ENCODE assay signal across 8 cellular contexts in the genomic region with DNA sequence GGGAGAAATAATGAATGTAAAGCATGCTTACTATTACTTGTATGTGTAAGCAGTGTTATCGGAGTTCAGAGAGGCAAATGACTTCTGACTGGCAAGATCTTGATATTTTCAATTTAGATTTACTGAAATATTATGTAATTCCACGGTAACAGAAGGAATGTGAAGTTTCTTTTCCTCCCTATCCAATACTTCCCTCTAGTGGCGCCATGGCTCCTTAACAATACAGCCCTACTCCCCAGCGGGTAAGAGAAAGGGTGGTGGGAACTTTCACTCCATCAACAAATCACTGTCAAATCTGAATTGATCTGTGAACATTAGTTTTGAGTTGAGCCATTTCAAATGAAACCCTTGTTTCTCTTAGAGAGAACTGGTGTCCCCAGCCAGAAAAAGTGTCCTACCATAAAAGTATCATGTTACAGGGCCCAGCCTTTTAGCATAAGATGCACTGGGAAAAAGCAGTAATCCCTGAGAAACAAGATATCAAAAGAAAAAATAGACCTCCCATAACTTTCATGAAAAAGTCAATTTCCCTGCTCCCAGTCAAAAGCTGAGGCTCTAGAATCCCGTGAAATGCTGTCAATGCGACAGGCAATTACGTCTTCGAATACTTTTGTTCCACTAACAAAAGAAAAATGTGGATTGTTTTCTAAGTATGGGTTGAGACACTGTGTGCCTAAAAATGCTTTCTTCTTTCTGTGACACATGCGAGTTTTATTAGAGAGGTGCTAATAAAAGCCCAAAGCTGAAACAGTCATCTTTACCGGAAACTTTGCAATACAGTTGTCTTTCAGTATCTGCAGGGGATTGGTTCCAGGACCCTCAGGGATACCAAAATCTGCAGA. TPM values are rescaled to one million over a fixed set of nuclear protein-coding genes. Genes with fewer than 3 reads are reported as not detected.
A peak's percentile ranks its signal among the peaks of the same experiment; 100 is the strongest.
DNase-seq lines count a peak whose midpoint lies in the region; ATAC-seq and TF ChIP-seq lines count a peak whose summit lies in the region.

No MANE protein-coding gene starts in this region.

- H3K4me3 ChIP-seq in IMR-90 (ENCODE audit: insufficient read depth, low read depth, low read length), result no peak overlapping the region
- H3K4me3 ChIP-seq in upper lobe of left lung, result no peak overlapping the region

- peak overlapping the region in 1 of 2 experiments; percentile 47; a peak in 1 of 4 replicates for H4K8ac ChIP-seq in IMR-90 (ENCODE audit: low read depth in 2 of 2, low read length in 2 of 2)

- no peak overlapping the region for H3K18ac ChIP-seq in IMR-90 (ENCODE audit: low read depth, low read length)

- H4K20me1 ChIP-seq in IMR-90 (ENCODE audit: insufficient read depth, low read length), result no peaks in the 10 kb centered on the region

- TF ChIP-seq RAD21 in IMR-90 (IDR thresholded peaks at IDR 0.05; ENCODE audit: low read length), result peak; percentile 82

- H3K9me3 Mint-ChIP-seq in Calu3 (ENCODE audit: low read depth, unreplicated experiment), result no peaks in the 10 kb centered on the region

- intact Hi-C loops in Calu3 (cut with micrococcal nuclease; ENCODE audit: unreplicated experiment), result no loop called here
- intact Hi-C loops in IMR-90 (cut with micrococcal nuclease), result loop anchor here (1.0 kb wide), 1 partner anchor 19 kb away; no protein-coding TSS in a partner anchor

- no peak for TF ChIP-seq EP300 in upper lobe of left lung (IDR thresholded peaks at IDR 0.05)

- H3K27ac Mint-ChIP-seq in Calu3 (ENCODE audit: unreplicated experiment), result no peak overlapping the region

- H3K36me3 ChIP-seq in IMR-90 (ENCODE audit: control insufficient read depth, insufficient read depth, low read length) (no peaks in the 10 kb centered on the region), upper lobe of left lung (peaks cover 0 to 3% (median 0%) of the 10 kb centered on the region in 4 donors)

- no peak overlapping the region for H3K14ac ChIP-seq in IMR-90 (replicated peaks; ENCODE audit: low read depth, low read length)

- TF ChIP-seq CTCF in Calu3 (IDR thresholded peaks at IDR 0.05; ENCODE audit: unreplicated experiment) (peak; percentile 59), IMR-90 (conservative IDR thresholded peaks at IDR 0.05; ENCODE audit: low read depth, low read length) (peak; percentile 80), upper lobe of left lung (IDR thresholded peaks at IDR 0.05) (peak; percentile 18 to 65 (median 55))

- 83% methylated on average over 2 of the region's 10 CpGs; no CpG with 5 or more reads in 1 of the 2 experiments for WGBS in IMR-90 (ENCODE audit: extremely low coverage in 2 of 2, insufficient read length in 1 of 2), 2 experiments
- WGBS in upper lobe of left lung, 2 donors, result 58% methylated on average over 10 of the region's 10 CpGs

- H3K36me3 Mint-ChIP-seq in Calu3 (ENCODE audit: insufficient read depth, unreplicated experiment), result no peaks in the 10 kb centered on the region

- H3K4me1 Mint-ChIP-seq in Calu3 (ENCODE audit: low read depth, unreplicated experiment), result no peaks in the 10 kb centered on the region

- H3K4me2 ChIP-seq in IMR-90 (ENCODE audit: low read depth, low read length), result peak overlapping the region; percentile 16; the same call in 1 of the 2 replicates

- no peaks in the 10 kb centered on the region for H3K9me3 ChIP-seq in IMR-90 (ENCODE audit: control insufficient read depth, insufficient read depth, low read length)
- H3K9me3 ChIP-seq in upper lobe of left lung, result no peaks in the 10 kb centered on the region

- H2AK9ac ChIP-seq in IMR-90 (replicated peaks; ENCODE audit: low read depth, low read length, poor library complexity), result no peak overlapping the region

- TF ChIP-seq POLR2A in IMR-90 (IDR thresholded peaks at IDR 0.05; ENCODE audit: low read depth, low read length) (no peak), upper lobe of left lung (IDR thresholded peaks at IDR 0.05) (no peak), GM18505 (IDR thresholded peaks at IDR 0.05; ENCODE audit: borderline replicate concordance, extremely low read depth, insufficient read depth, insufficient read length) (no peak)

- no peaks in the 10 kb centered on the region for H3K27me3 Mint-ChIP-seq in Calu3 (ENCODE audit: unreplicated experiment)

- peak; percentile 88 for ATAC-seq in IMR-90 (ENCODE audit: low read depth)
- ATAC-seq in upper lobe of left lung (ENCODE audit: low FRiP score in 2 of 2), result peak in 1 of 2 donors; percentile 82
- no peak for ATAC-seq in GM19328 (IDR thresholded peaks at IDR 0.05; ENCODE audit: unreplicated experiment)
- ATAC-seq in GM18505 (IDR thresholded peaks at IDR 0.05; ENCODE audit: unreplicated experiment), result no peak

- H3K56ac ChIP-seq in IMR-90 (ENCODE audit: extremely low read depth, insufficient read depth, low read length), result no peak overlapping the region

- no peak overlapping the region for H2BK5ac ChIP-seq in IMR-90 (ENCODE audit: low read depth, low read length, poor library complexity, severe bottlenecking)

- H3K4me1 ChIP-seq in IMR-90 (ENCODE audit: control insufficient read depth, insufficient read depth, low read length) (0 out of 2 replicates have a peak, but pooled peaks cover 1% of the 10 kb centered on the region), upper lobe of left lung (peaks cover 0 to 6% (median 0%) of the 10 kb centered on the region in 4 donors)

- no peak overlapping the region for H2BK15ac ChIP-seq in IMR-90 (ENCODE audit: low read depth, low read length)

- H3K4ac ChIP-seq in IMR-90 (ENCODE audit: low read depth, low read length), result no peak overlapping the region

- POLR2A ChIA-PET in IMR-90 (lab: Charles Lee; ENCODE audit: unreplicated experiment), result no interaction called here

- no peak overlapping the region for H3K4me3 Mint-ChIP-seq in Calu3 (ENCODE audit: low read depth, unreplicated experiment)

- H3K9ac ChIP-seq in IMR-90 (ENCODE audit: low read depth, low read length), result no peak overlapping the region

- H4K5ac ChIP-seq in IMR-90 (ENCODE audit: low read depth, low read length), result no peak overlapping the region

- no peaks in the 10 kb centered on the region for H3K9me1 ChIP-seq in IMR-90 (ENCODE audit: insufficient read depth, low read length)

- H3K27ac ChIP-seq in IMR-90 (ENCODE audit: insufficient read depth, low read length) (no peak overlapping the region), upper lobe of left lung (no peak overlapping the region)

- DNase-seq in Calu3, result peak; percentile 51
- DNase-seq in IMR-90, result peak; percentile 67
- peak; percentile 60 for DNase-seq in amniotic epithelial cell (ENCODE audit: low read depth)
- DNase-seq in iPS-NIHi11 (ENCODE audit: low spot score), result peak; percentile 57
- DNase-seq in upper lobe of left lung, result no peak
- no peak for DNase-seq in activated CD8-positive, alpha-beta memory T cell treated with anti-CD3 and anti-CD28 coated beads, Interleukin-2, amount 50 U/mL, for 4 hours

- no peak overlapping the region for H2AK5ac ChIP-seq in IMR-90 (ENCODE audit: low read depth, low read length)

- no peak overlapping the region for H2BK120ac ChIP-seq in IMR-90 (ENCODE audit: low read depth, low read length)

- no peak overlapping the region for H3K23ac ChIP-seq in IMR-90 (ENCODE audit: low read depth, low read length)

- H2BK20ac ChIP-seq in IMR-90 (ENCODE audit: low read depth, low read length), result no peak overlapping the region

- H2AFZ ChIP-seq in IMR-90 (replicated peaks; ENCODE audit: low read length, poor library complexity), result no peak overlapping the region

- no peaks in the 10 kb centered on the region for H3K27me3 ChIP-seq in IMR-90 (ENCODE audit: control insufficient read depth, insufficient read depth, low read length)
- H3K27me3 ChIP-seq in upper lobe of left lung, result no peaks in the 10 kb centered on the region

- dilution Hi-C loops in IMR-90 (cut with HindIII; ENCODE audit: low sequenced_read_pairs, unreplicated experiment), result no loop called here

- in situ Hi-C loops in IMR-90 (cut with MboI; ENCODE audit: low sequenced_read_pairs), result no loop called here

- H3K79me1 ChIP-seq in IMR-90 (ENCODE audit: low read depth in 1 of 2, low read length in 2 of 2), result no peaks in the 10 kb centered on the region

- BruUV-seq in Calu3 (replicated peaks; lab: Mats Ljungman, UMichigan) (no TSS peak), IMR-90 (replicated peaks; lab: Mats Ljungman, UMichigan) (no TSS peak)

- no peak overlapping the region for H4K91ac ChIP-seq in IMR-90 (ENCODE audit: insufficient read depth, low read depth, low read length)

- CTCF ChIA-PET in Calu3 (lab: Charles Lee) (no interaction called here), IMR-90 (lab: Yijun Ruan, JAX) (no interaction called here)

TF ChIP-seq in IMR-90, 13 proteins besides CTCF, POLR2A, EP300 and RAD21 (continues in another document):
- TF ChIP-seq BHLHE40 (IDR thresholded peaks at IDR 0.05; ENCODE audit: low read depth, low read length), result no peak
- TF ChIP-seq FOS (IDR thresholded peaks at IDR 0.05; ENCODE audit: low read depth, low read length), result no peak
- TF ChIP-seq, protein P1, sequence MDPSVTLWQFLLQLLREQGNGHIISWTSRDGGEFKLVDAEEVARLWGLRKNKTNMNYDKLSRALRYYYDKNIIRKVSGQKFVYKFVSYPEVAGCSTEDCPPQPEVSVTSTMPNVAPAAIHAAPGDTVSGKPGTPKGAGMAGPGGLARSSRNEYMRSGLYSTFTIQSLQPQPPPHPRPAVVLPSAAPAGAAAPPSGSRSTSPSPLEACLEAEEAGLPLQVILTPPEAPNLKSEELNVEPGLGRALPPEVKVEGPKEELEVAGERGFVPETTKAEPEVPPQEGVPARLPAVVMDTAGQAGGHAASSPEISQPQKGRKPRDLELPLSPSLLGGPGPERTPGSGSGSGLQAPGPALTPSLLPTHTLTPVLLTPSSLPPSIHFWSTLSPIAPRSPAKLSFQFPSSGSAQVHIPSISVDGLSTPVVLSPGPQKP (IDR thresholded peaks at IDR 0.05; ENCODE audit: borderline replicate concordance, low read depth, low read length), result no peak
- peak; percentile 61 for TF ChIP-seq SMC3 (IDR thresholded peaks at IDR 0.05; ENCODE audit: low read depth, low read length)

RNA-seq across cellular contexts. Expression of a gene that starts 12.9 kb away (rescaled TPM):
- total RNA-seq in Calu3 (2022) (441 and 459 TPM in 2 replicates), IMR-90 (2012; rRNA removed) (85.8 and 776 TPM in 2 replicates), upper lobe of left lung (100 to 1,000 TPM in 3 of 6 donors, 10 to 100 TPM in 3; 38.8 to 309 (median 181) TPM)
- 174 and 185 TPM in 2 replicates for polyA plus RNA-seq in IMR-90 (2012; rRNA removed)
- 360 and 1,161 TPM in 2 replicates for polyA plus RNA-seq in IMR-90 (2012; cell fraction: cytosol; rRNA removed)
- polyA plus RNA-seq in IMR-90 (2012; cell fraction: nucleus; rRNA removed; ENCODE audit: low replicate concordance), result 39.2 and 183 TPM in 2 replicates

RNA-seq across cellular contexts. Expression of a gene that starts 24.9 kb away (rescaled TPM):
- 20.4 and 29.3 TPM in 2 replicates for total RNA-seq in Calu3 (2022)
- total RNA-seq in IMR-90 (2012; rRNA removed), result 452 and 502 TPM in 2 replicates
- 307 and 350 TPM in 2 replicates for polyA plus RNA-seq in IMR-90 (2012; rRNA removed)
- 147 and 190 TPM in 2 replicates for polyA plus RNA-seq in IMR-90 (2012; cell fraction: cytosol; rRNA removed)
- 157 and 467 TPM in 2 replicates for polyA plus RNA-seq in IMR-90 (2012; cell fraction: nucleus; rRNA removed; ENCODE audit: low replicate concordance)
- 100 to 1,000 TPM in 2 of 6 donors, 10 to 100 TPM in 4; 33.3 to 176 (median 76.9) TPM for total RNA-seq in upper lobe of left lung

RNA-seq across cellular contexts. Expression of a gene that starts 53.9 kb away (rescaled TPM):
- total RNA-seq in Calu3 (2022) (105 and 141 TPM in 2 replicates), IMR-90 (2012; rRNA removed) (111 and 206 TPM in 2 replicates), upper lobe of left lung (100 to 1,000 TPM in 4 of 6 donors, 10 to 100 TPM in 2; 38.8 to 177 (median 140) TPM)
- 35.0 and 48.5 TPM in 2 replicates for polyA plus RNA-seq in IMR-90 (2012; rRNA removed)
- polyA plus RNA-seq in IMR-90 (2012; cell fraction: cytosol; rRNA removed), result 9.4 and 13.2 TPM in 2 replicates
- polyA plus RNA-seq in IMR-90 (2012; cell fraction: nucleus; rRNA removed; ENCODE audit: low replicate concordance), result 7.0 and 24.4 TPM in 2 replicates

Comparison
In these comparisons a context has a peak if more than half of its experiments do, and no peak if none do; other contexts are left out.
1. DNase-seq: peak in Calu3 (single experiment), IMR-90 (single experiment), amniotic epithelial cell (single experiment) and iPS-NIHi11 (single experiment); none in upper lobe of left lung (0 of 2) and activated CD8-positive, alpha-beta memory T cell treated with anti-CD3 and anti-CD28 coated beads, Interleukin-2, amount 50 U/mL, for 4 hours (single experiment).
2. Peak in every context shown above with its lines, with median percentiles within 50 percentile points of each other: CTCF ChIP-seq.